1 cellular context compared by ENCODE assay signal in the genomic region with DNA sequence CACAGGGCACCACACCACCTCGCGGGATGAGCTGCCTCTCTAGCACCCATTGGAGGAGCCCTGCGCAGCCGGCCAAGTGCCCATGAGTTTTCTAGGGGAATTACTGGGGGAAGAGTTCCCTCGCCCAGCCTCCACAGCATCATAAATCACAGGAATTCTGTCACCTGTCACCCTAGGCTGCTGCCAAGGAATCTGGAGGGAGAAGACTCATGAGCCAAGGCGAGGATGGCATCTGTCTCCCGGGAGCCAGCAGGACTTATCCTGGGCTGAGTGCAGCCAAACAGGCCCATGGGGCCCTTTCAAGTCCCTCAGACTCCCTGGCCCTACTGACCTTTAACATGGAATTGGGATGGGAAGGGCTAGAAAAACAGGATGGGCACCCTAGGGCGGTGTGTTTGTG.
TF ChIP-seq lines count a peak whose summit lies in the region.

No MANE protein-coding gene starts in this region.

TF ChIP-seq in K562, 482 proteins besides CTCF, POLR2A, EP300 and RAD21:
- TF ChIP-seq, protein P1, sequence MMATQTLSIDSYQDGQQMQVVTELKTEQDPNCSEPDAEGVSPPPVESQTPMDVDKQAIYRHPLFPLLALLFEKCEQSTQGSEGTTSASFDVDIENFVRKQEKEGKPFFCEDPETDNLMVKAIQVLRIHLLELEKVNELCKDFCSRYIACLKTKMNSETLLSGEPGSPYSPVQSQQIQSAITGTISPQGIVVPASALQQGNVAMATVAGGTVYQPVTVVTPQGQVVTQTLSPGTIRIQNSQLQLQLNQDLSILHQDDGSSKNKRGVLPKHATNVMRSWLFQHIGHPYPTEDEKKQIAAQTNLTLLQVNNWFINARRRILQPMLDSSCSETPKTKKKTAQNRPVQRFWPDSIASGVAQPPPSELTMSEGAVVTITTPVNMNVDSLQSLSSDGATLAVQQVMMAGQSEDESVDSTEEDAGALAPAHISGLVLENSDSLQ (IDR thresholded peaks at IDR 0.05) = peak; percentile 15; the same call in 1 of the 2 replicates
- TF ChIP-seq HNRNPK (IDR thresholded peaks at IDR 0.05; ENCODE audit: low read depth, low read length, poor library complexity, severe bottlenecking) (no peak), MEIS2 (IDR thresholded peaks at IDR 0.05; ENCODE audit: partially characterized antibody) (peak; percentile 23)
